Comparison of ENCODE assay signal across 1 cellular context in the genomic region with DNA sequence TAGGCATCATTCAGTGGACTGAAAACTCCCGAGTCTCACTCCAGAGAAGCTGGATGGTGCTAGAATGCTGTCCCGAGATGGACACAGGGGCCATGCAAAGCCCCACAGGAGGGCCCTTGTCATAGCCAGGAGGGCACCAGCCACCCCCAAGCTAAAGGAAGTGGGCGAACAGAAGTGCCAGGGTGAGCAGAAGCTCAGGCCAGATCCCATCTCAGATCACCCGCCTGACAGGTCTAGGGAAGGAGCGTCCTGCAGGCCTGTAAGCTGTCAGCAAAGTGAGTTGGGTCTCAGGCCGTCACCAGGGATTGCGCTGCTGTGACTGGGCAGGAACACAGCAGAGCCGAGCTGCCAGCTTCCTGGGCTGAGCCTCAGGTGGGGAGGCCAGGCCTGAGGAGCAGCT.
TF ChIP-seq lines count a peak whose summit lies in the region.

No MANE protein-coding gene starts in this region.

TF ChIP-seq in H1, 55 proteins besides CTCF, POLR2A, EP300 and RAD21:
- TF ChIP-seq TAF7 (optimal IDR thresholded peaks at IDR 0.05; ENCODE audit: borderline replicate concordance, low read depth, low read length) (no peak), BCL11A (IDR thresholded peaks at IDR 0.05; ENCODE audit: low read depth in 2 of 2, low read length in 2 of 2) (no peak), POLR2AphosphoS5 (IDR thresholded peaks at IDR 0.05; ENCODE audit: low read depth, low read length) (no peak), GTF2F1 (IDR thresholded peaks at IDR 0.05; ENCODE audit: borderline replicate concordance, low read depth, low read length) (no peak), SUZ12 (IDR thresholded peaks at IDR 0.05; ENCODE audit: low read length) (no peak), CBX5 (IDR thresholded peaks at IDR 0.05; ENCODE audit: low read depth, low read length) (no peak), TAF1 (IDR thresholded peaks at IDR 0.05; ENCODE audit: low read depth, low read length) (no peak), RNF2 (IDR thresholded peaks at IDR 0.05; ENCODE audit: borderline replicate concordance, low read depth, low read length, missing control alignments, poor library complexity, severe bottlenecking) (no peak), SP2 (IDR thresholded peaks at IDR 0.05; ENCODE audit: low read length) (no peak), JUN (IDR thresholded peaks at IDR 0.05; ENCODE audit: low read depth, low read length) (no peak)
TF ChIP-seq in H1: peak in this region for 0.
